In genomic region chr9:134738869-134739659, GRCh38 we compare ENCODE assay signal across 8 cellular contexts.
A peak's percentile ranks its signal among the peaks of the same experiment; 100 is the strongest.
DNase-seq lines count a peak whose midpoint lies in the region; ATAC-seq, FAIRE-seq and TF ChIP-seq lines count a peak whose summit lies in the region.

No MANE protein-coding gene starts in this region.

- peaks cover 5% of the 10 kb centered on the region for H3K4me1 ChIP-seq in astrocyte (ENCODE audit: insufficient read depth, low read length)

- H3K9me3 Mint-ChIP-seq in astrocyte (ENCODE audit: unreplicated experiment): peaks cover 2% of the 10 kb centered on the region

- no peak overlapping the region for H3K9ac ChIP-seq in astrocyte (ENCODE audit: low read length)

- H3K27ac ChIP-seq in RWPE1 (peak overlapping the region; percentile 10), astrocyte (ENCODE audit: low read depth, low read length) (no peak overlapping the region)

- H3K4me3 ChIP-seq in astrocyte (ENCODE audit: insufficient read depth, low read depth, low read length): no peak overlapping the region

- POLR2A ChIA-PET in RWPE1 (lab: Yijun Ruan, JAX; ENCODE audit: low non-redundant PET): no interaction called here

- peaks cover 56% of the 10 kb centered on the region for H3K36me3 ChIP-seq in astrocyte (ENCODE audit: insufficient read depth, low read length)

- H3K27me3 Mint-ChIP-seq in astrocyte (ENCODE audit: low read depth, unreplicated experiment): no peaks in the 10 kb centered on the region

- DNase-seq in C1 segment of cervical spinal cord (lab: John Stamatoyannopoulos, UW) (peak in 11 of 14 donors; percentile 8 to 64 (median 22)), H54 (ENCODE audit: insufficient read length, low spot score) (peak; percentile 87), RWPE1 (ENCODE audit: low spot score) (peak; percentile 90), astrocyte (ENCODE audit: low read depth) (no peak), iPS DF 4.7 (ENCODE audit: extremely low read depth, low spot score) (peak; percentile 11), mesenteric fat pad (ENCODE audit: low spot score) (no peak)
- DNase-seq in stimulated activated CD4-positive, alpha-beta T cell treated with anti-CD3 and anti-CD28 coated beads, Interleukin-12 subunit alpha, Interleukin-12 subunit beta, amount 100 ng/mL, for 24 hours (ENCODE audit: low read depth in 2 of 2): peak; percentile 3 to 28

- peaks cover 100% of the 10 kb centered on the region for H4K20me1 ChIP-seq in astrocyte (ENCODE audit: insufficient read depth, low read length)

- no peak for TF ChIP-seq POLR2A in H54 (IDR thresholded peaks at IDR 0.05; ENCODE audit: low read depth, low read length)

- H3K36me3 Mint-ChIP-seq in astrocyte (ENCODE audit: low read depth, unreplicated experiment): peaks cover 25% of the 10 kb centered on the region

- CTCF ChIA-PET in RWPE1 (lab: Yijun Ruan, JAX): interaction anchor here (0.6 to 5.1 kb wide), 31 partner anchors 11 to 1864 kb away, joined by 3 to 44 read pairs (median 4); no protein-coding TSS in a partner anchor

- ATAC-seq in HG02588 (IDR thresholded peaks at IDR 0.05; ENCODE audit: unreplicated experiment): no peak

- no peaks in the 10 kb centered on the region for H3K27me3 ChIP-seq in astrocyte (ENCODE audit: insufficient read depth, low read length)

- peak; percentile 98 for TF ChIP-seq CTCF in RWPE1 (conservative IDR thresholded peaks at IDR 0.05; ENCODE audit: low read depth)
- TF ChIP-seq CTCF in astrocyte (IDR thresholded peaks at IDR 0.05; ENCODE audit: insufficient read depth, low read depth, low read length): peak; percentile 47

- no peak overlapping the region for H2AFZ ChIP-seq in astrocyte (ENCODE audit: low read depth, low read length)

- H3K4me2 ChIP-seq in astrocyte (ENCODE audit: low read length): no peak overlapping the region

- no peak overlapping the region for H3K4me3 Mint-ChIP-seq in astrocyte (ENCODE audit: unreplicated experiment)

- H3K4me1 Mint-ChIP-seq in astrocyte (ENCODE audit: low read depth, unreplicated experiment): peaks cover 33% of the 10 kb centered on the region

- H3K9me3 ChIP-seq in astrocyte (ENCODE audit: insufficient read depth, low read depth, low read length): no peaks in the 10 kb centered on the region

- FAIRE-seq in H54 (lab: Jason Lieb, UNC) (no peak), astrocyte (lab: Jason Lieb, UNC) (no peak)

- H3K27ac Mint-ChIP-seq in astrocyte (ENCODE audit: unreplicated experiment): peak overlapping the region; percentile 83

- H3K79me2 ChIP-seq in astrocyte (ENCODE audit: insufficient read depth, low read length): peaks cover 47% of the 10 kb centered on the region

Comparison
In these comparisons a context has a peak if more than half of its experiments do, and no peak if none do; other contexts are left out.
1. DNase-seq: peak in C1 segment of cervical spinal cord (11 of 14), H54 (single experiment), RWPE1 (single experiment), iPS DF 4.7 (single experiment) and stimulated activated CD4-positive, alpha-beta T cell treated with anti-CD3 and anti-CD28 coated beads, Interleukin-12 subunit alpha, Interleukin-12 subunit beta, amount 100 ng/mL, for 24 hours (2 of 2); none in astrocyte (single experiment) and mesenteric fat pad (single experiment).